11 cellular contexts compared by ENCODE assay signal in the genomic region with DNA sequence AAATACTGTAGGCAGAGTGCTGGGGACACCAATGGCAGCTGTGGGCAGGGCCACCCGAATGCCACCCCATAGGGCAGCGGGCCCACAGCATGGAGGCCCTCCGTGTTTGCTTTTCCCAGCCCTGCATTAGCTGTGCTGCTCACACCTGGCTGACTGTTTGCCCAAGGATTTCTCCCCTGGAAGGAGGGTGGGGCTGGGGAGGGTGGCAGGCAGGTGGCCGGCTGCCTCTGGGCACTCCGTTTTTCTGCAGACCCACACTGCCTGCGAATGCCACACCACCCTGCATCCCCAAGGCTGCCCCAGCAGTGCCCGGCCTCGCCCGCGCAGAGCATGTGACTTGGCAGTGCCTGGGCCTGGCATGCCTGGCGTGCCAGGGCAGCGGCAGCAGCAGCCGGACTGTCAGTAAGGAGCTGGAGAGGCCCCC. TPM values are rescaled to one million over a fixed set of nuclear protein-coding genes. Genes with fewer than 3 reads are reported as not detected.
A peak's percentile ranks its signal among the peaks of the same experiment; 100 is the strongest.
DNase-seq lines count a peak whose midpoint lies in the region; ATAC-seq and TF ChIP-seq lines count a peak whose summit lies in the region.
"Had no signal": no experiment of that assay in that cellular context is flagged by ENCODE, and none has a peak within 500 bp of the region (broad histone marks: within the 10 kb centered on the region; RNA-seq: fewer than 3 reads in every experiment).

No MANE protein-coding gene starts in this region.

- H3K9me3 ChIP-seq in body of pancreas = no peaks in the 10 kb centered on the region
- H3K9me3 ChIP-seq: suprapubic skin had no signal

- H3K4me3 Mint-ChIP-seq in mesothelial cell of epicardium = no peak overlapping the region

- peaks cover 33% of the 10 kb centered on the region for H3K4me1 Mint-ChIP-seq in mesothelial cell of epicardium

- WGBS in body of pancreas, 2 donors = 5 to 11% methylated on average over 4 to 13 of the region's 13 CpGs

- TF ChIP-seq POLR2A in body of pancreas (IDR thresholded peaks at IDR 0.05) = peak in 1 of 3 donors; percentile 31

- H3K4me3 ChIP-seq in body of pancreas = no peak overlapping the region
- H3K4me3 ChIP-seq: suprapubic skin had no signal

- no peak for TF ChIP-seq CTCF in body of pancreas (IDR thresholded peaks at IDR 0.05)
- TF ChIP-seq CTCF in mesothelial cell of epicardium (IDR thresholded peaks at IDR 0.05; ENCODE audit: unreplicated experiment) = no peak

- H3K9me3 Mint-ChIP-seq in mesothelial cell of epicardium = no peaks in the 10 kb centered on the region

- intact Hi-C loops in body of pancreas (cut with DNase I) = no loop called here

- DNase-seq in ACHN = peak; percentile 54
- DNase-seq in NCI-H2081 treated with DMSO at 0.1 percent for 48 hours (lab: John Stamatoyannopoulos, UW) = peak; percentile 76
- DNase-seq in body of pancreas = peak; percentile 76 to 86 (median 84)
- peak; percentile 64 for DNase-seq in medulla oblongata (ENCODE audit: extremely low spot score)
- DNase-seq in mesothelial cell of epicardium (ENCODE audit: low spot score in 2 of 2, unreplicated experiment in 2 of 2) = no peak
- DNase-seq in A172 (ENCODE audit: low spot score) = no peak
- DNase-seq in occipital lobe (lab: John Stamatoyannopoulos, UW) = no peak
- DNase-seq: activated gamma-delta T cell treated with Interleukin-2 at 50 U/mL for 16 hours, NCI-H82 had no signal

- peaks cover 70% of the 10 kb centered on the region for H3K4me1 ChIP-seq in body of pancreas

- no peaks in the 10 kb centered on the region for H3K36me3 Mint-ChIP-seq in mesothelial cell of epicardium

- ATAC-seq in body of pancreas (peak; percentile 52), GM19397 (IDR thresholded peaks at IDR 0.05; ENCODE audit: unreplicated experiment) (no peak)

- no peaks in the 10 kb centered on the region for H3K36me3 ChIP-seq in body of pancreas (replicated peaks in 1 of 2; ENCODE audit: insufficient read depth in 1 of 2, low read depth in 2 of 2)
- H3K36me3 ChIP-seq: suprapubic skin had no signal

- H3K27me3 ChIP-seq in body of pancreas = no peaks in the 10 kb centered on the region

- in situ Hi-C loops in ACHN (cut with HindIII; ENCODE audit: low pct_ligation_motif_present, low pct_unique_long_range_greater_than_20kb, low sequenced_read_pairs) = no loop called here

- H3K27ac ChIP-seq in body of pancreas = peak overlapping the region; percentile 75 to 96 (median 82)

- peaks cover 8% of the 10 kb centered on the region for H3K27me3 Mint-ChIP-seq in mesothelial cell of epicardium (ENCODE audit: low read depth)

- no peak overlapping the region for H3K27ac Mint-ChIP-seq in mesothelial cell of epicardium

RNA-seq across cellular contexts. Expression of gene DAGLA, which starts 19.6 kb away (rescaled TPM):
- total RNA-seq in body of pancreas = 1 to 10 TPM; 7.0 to 9.9 TPM
- 7.1 to 8.1 TPM (median 8.1 TPM) in 3 replicates for total RNA-seq in mesothelial cell of epicardium
- 0.09 and 1.2 TPM in 2 replicates for total RNA-seq in A172 (2014; rRNA removed; shearing (Covaris generic))
- 5.5 TPM for total RNA-seq in occipital lobe

RNA-seq across cellular contexts. Expression of gene MYRF, which starts 52.7 kb away (rescaled TPM):
- total RNA-seq in body of pancreas (10 to 100 TPM; 33.2 to 47.5 TPM), mesothelial cell of epicardium (401 to 436 TPM (median 428 TPM) in 3 replicates), occipital lobe (0.94 TPM)
- total RNA-seq in A172 (2014; rRNA removed; shearing (Covaris generic)) = 0.98 and 1.4 TPM in 2 replicates

Comparison
In these comparisons a context has a peak if more than half of its experiments do, and no peak if none do; other contexts are left out.
1. DNase-seq: peak in ACHN (single experiment), NCI-H2081 treated with DMSO at 0.1 percent for 48 hours (single experiment), body of pancreas (4 of 4) and medulla oblongata (single experiment); none in mesothelial cell of epicardium (0 of 2), A172 (single experiment) and occipital lobe (single experiment).
2. RNA of gene MYRF, which starts 52.7 kb away (total RNA-seq): 401 to 436 TPM in mesothelial cell of epicardium and 33.2 to 47.5 TPM in body of pancreas; 0.98 to 1.4 TPM in A172 and 0.94 TPM in occipital lobe (single experiment); every median in the first group is over 10 times any median in the second.